In the genomic region with DNA sequence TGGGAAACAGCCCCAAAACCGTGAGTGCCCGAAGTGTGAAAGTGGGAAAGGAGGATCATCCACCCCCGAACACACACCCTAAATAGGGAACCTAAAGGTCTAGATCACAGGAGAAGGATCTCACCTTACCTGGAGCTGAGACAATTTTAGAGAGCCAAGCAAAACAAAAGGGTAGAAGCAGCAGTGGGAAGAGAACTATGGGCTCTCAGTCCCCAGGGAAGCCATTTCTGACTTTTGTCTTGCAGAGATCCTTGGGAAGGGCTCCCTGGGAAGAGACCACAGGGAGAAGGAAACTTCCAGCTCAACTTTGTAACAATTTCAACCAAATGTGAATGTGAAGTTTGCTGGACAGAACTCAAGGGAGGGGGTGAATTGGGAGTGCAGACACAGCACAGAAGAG, we compare ENCODE assay signal across 32 cellular contexts.
"Had no signal": no experiment of that assay in that cellular context is flagged by ENCODE, and none has a peak within 500 bp of the region (broad histone marks: within the 10 kb centered on the region; RNA-seq: fewer than 3 reads in every experiment).

No MANE protein-coding gene starts in this region.

- FAIRE-seq: astrocyte had no signal

- ATAC-seq: activated CD8-positive, alpha-beta T cell treated with anti-CD3 and anti-CD28 coated beads for 36 hours; activated naive CD4-positive, alpha-beta T cell treated with anti-CD3 and anti-CD28 coated beads, Interleukin-2, amount 50 U/mL, for 72 hours; activated T-cell treated with anti-CD3 and anti-CD28 coated beads, Interleukin-2, amount 50 U/mL, for 4 hours; activated T-cell treated with anti-CD3 and anti-CD28 coated beads, Interleukin-2, amount 50 U/mL, for 72 hours; activated T-helper 17 cell treated with anti-CD3 and anti-CD28 coated beads, Interleukin-2, amount 50 U/mL, for 72 hours; body of pancreas had no signal

- DNase-seq: activated CD4-positive, alpha-beta memory T cell treated with anti-CD3 and anti-CD28 coated beads for 36 hours; activated CD4-positive, alpha-beta T cell treated with anti-CD3 and anti-CD28 coated beads for 4 hours; activated CD4-positive, alpha-beta T cell treated with anti-CD3 and anti-CD28 coated beads, Interleukin-2, amount 10 ng/mL, durations not matched to agents 24 days and 14 days; activated CD4-positive, alpha-beta T cell treated with anti-CD3 and anti-CD28 coated beads, Interleukin-2, amount 50 U/mL, for 1 hour; activated CD4-positive, alpha-beta T cell treated with anti-CD3 and anti-CD28 coated beads, Interleukin-2, amount 50 U/mL, for 4 hours; activated CD4-positive, CD25-positive, alpha-beta regulatory T cell; activated CD4-positive, CD25-positive, alpha-beta regulatory T cell treated with anti-CD3 and anti-CD28 coated beads, Interleukin-2, amount 50 U/mL, for 72 hours; activated CD8-positive, alpha-beta memory T cell treated with anti-CD3 and anti-CD28 coated beads, Interleukin-2, amount 50 U/mL, for 4 hours; activated CD8-positive, alpha-beta T cell treated with anti-CD3 and anti-CD28 coated beads for 36 hours; activated effector memory CD4-positive, alpha-beta T cell treated with anti-CD3 and anti-CD28 coated beads, Interleukin-2, amount 50 U/mL, for 16 hours; activated gamma-delta T cell treated with Interleukin-2 at 50 U/mL for 16 hours; activated naive CD4-positive, alpha-beta T cell; activated naive CD4-positive, alpha-beta T cell treated with anti-CD3 and anti-CD28 coated beads for 36 hours; activated naive CD4-positive, alpha-beta T cell treated with anti-CD3 and anti-CD28 coated beads, Interleukin-2, amount 50 U/mL, for 16 hours; activated naive CD8-positive, alpha-beta T cell treated with anti-CD3 and anti-CD28 coated beads for 36 hours; activated T-cell treated with anti-CD3 and anti-CD28 coated beads for 4 hours; activated T-cell treated with anti-CD3 and anti-CD28 coated beads, Interleukin-2, amount 50 U/mL, for 1 hour; activated T-cell treated with anti-CD3 and anti-CD28 coated beads, Interleukin-2, amount 50 U/mL, for 4 hours; activated T-cell treated with anti-CD3 and anti-CD28 coated beads, Interleukin-2, amount 50 U/mL, for 72 hours; adrenal gland; amniotic stem cell; aorta; body of pancreas; brain microvascular endothelial cell; central memory CD4-positive, alpha-beta T cell; T-helper 2 cell; T-helper 9 cell had no signal

- H3K4me1 ChIP-seq: adrenal gland, body of pancreas, breast epithelium had no signal

- H3K27ac ChIP-seq: adrenal gland, body of pancreas, brain microvascular endothelial cell, breast epithelium, VCaP had no signal

- H3K36me3 ChIP-seq: adrenal gland, brain microvascular endothelial cell, breast epithelium had no signal

- H3K27me3 ChIP-seq: adrenal gland, body of pancreas, brain microvascular endothelial cell, breast epithelium had no signal

- H3K9me3 ChIP-seq: adrenal gland, body of pancreas, breast epithelium had no signal

- H3K4me3 ChIP-seq: adrenal gland, body of pancreas, breast epithelium had no signal
